In genomic region chr4:159060161-159060560, GRCh38 we compare ENCODE assay signal across 10 cellular contexts.
"Had no signal": no experiment of that assay in that cellular context is flagged by ENCODE, and none has a peak within 500 bp of the region (broad histone marks: within the 10 kb centered on the region; RNA-seq: fewer than 3 reads in every experiment).

No MANE protein-coding gene starts in this region.

- H3K9ac ChIP-seq: SK-N-SH had no signal

- DNase-seq: amniotic stem cell, SK-N-SH, tibial artery had no signal

- H3K4me3 ChIP-seq: smooth muscle cell, tibial artery, vagina had no signal

- H3K27ac ChIP-seq: tibial artery, vagina had no signal

- H3K9me3 ChIP-seq: SK-N-SH, tibial artery, vagina had no signal

- ATAC-seq: activated naive CD4-positive, alpha-beta T cell treated with anti-CD3 and anti-CD28 coated beads, Interleukin-2, amount 50 U/mL, for 72 hours; esophagus mucosa; natural killer cell treated with Interleukin-12 subunit alpha and Interleukin-12 subunit beta and Interleukin-15 and Interleukin-18, amount 100 ng/mL, for 72 hours had no signal

- H3K36me3 ChIP-seq: tibial artery, vagina had no signal

- H3K27me3 ChIP-seq: tibial artery, vagina had no signal

- H3K4me2 ChIP-seq: SK-N-SH, smooth muscle cell had no signal

- H3K4me3 Mint-ChIP-seq: memory B cell; natural killer cell treated with Interleukin-12 subunit alpha and Interleukin-12 subunit beta and Interleukin-15 and Interleukin-18, amount 100 ng/mL, for 72 hours; T-helper 1 cell treated with Interleukin-12 subunit alpha and Interleukin-12 subunit beta and Interleukin-4 antibody, amounts not matched to agents 30 μg/mL and 1 μg/mL, for 36 hours had no signal

- H3K9me3 Mint-ChIP-seq: activated naive CD4-positive, alpha-beta T cell treated with anti-CD3 and anti-CD28 coated beads, Interleukin-2, amount 50 U/mL, for 72 hours; memory B cell; natural killer cell treated with Interleukin-12 subunit alpha and Interleukin-12 subunit beta and Interleukin-15 and Interleukin-18, amount 100 ng/mL, for 72 hours; T-helper 1 cell treated with Interleukin-12 subunit alpha and Interleukin-12 subunit beta and Interleukin-4 antibody, amounts not matched to agents 30 μg/mL and 1 μg/mL, for 36 hours had no signal

- H3K4me1 Mint-ChIP-seq: memory B cell had no signal

- H3K27ac Mint-ChIP-seq: activated naive CD4-positive, alpha-beta T cell treated with anti-CD3 and anti-CD28 coated beads, Interleukin-2, amount 50 U/mL, for 72 hours; memory B cell; natural killer cell treated with Interleukin-12 subunit alpha and Interleukin-12 subunit beta and Interleukin-15 and Interleukin-18, amount 100 ng/mL, for 72 hours; T-helper 1 cell treated with Interleukin-12 subunit alpha and Interleukin-12 subunit beta and Interleukin-4 antibody, amounts not matched to agents 30 μg/mL and 1 μg/mL, for 36 hours had no signal

- H3K4me1 ChIP-seq: tibial artery, vagina had no signal

- H3K36me3 Mint-ChIP-seq: activated naive CD4-positive, alpha-beta T cell treated with anti-CD3 and anti-CD28 coated beads, Interleukin-2, amount 50 U/mL, for 72 hours; memory B cell; natural killer cell treated with Interleukin-12 subunit alpha and Interleukin-12 subunit beta and Interleukin-15 and Interleukin-18, amount 100 ng/mL, for 72 hours had no signal
